In genomic region chr17:27845264-27846041, GRCh38 we compare ENCODE assay signal across 21 cellular contexts. TPM values are rescaled to one million over a fixed set of nuclear protein-coding genes. Genes with fewer than 3 reads are reported as not detected.
DNase-seq lines count a peak whose midpoint lies in the region; ATAC-seq and TF ChIP-seq lines count a peak whose summit lies in the region.
"Had no signal": no experiment of that assay in that cellular context is flagged by ENCODE, and none has a peak within 500 bp of the region (broad histone marks: within the 10 kb centered on the region; RNA-seq: fewer than 3 reads in every experiment).

No MANE protein-coding gene starts in this region.

- intact Hi-C loops in CD4-positive, alpha-beta T cell (cut with DNase I, micrococcal nuclease), result no loop called here
- intact Hi-C loops in naive thymus-derived CD4-positive, alpha-beta T cell (cut with micrococcal nuclease), result loop anchor here (1.0 to 2.0 kb wide), 2 partner anchors 37 to 41 kb away; no protein-coding TSS in a partner anchor

- no peaks in the 10 kb centered on the region for H3K9me3 ChIP-seq in CD4-positive, alpha-beta T cell (ENCODE audit: control insufficient read depth, low read length)
- peaks cover 5% of the 10 kb centered on the region for H3K9me3 ChIP-seq in KOPT-K1 (ENCODE audit: insufficient read depth, low read length, poor library complexity, severe bottlenecking)
- no peaks in the 10 kb centered on the region for H3K9me3 ChIP-seq in naive thymus-derived CD4-positive, alpha-beta T cell (ENCODE audit: control insufficient read depth in 2 of 3, low read length in 3 of 3)
- H3K9me3 ChIP-seq: gastrocnemius medialis, vagina had no signal

- peaks cover 14% of the 10 kb centered on the region for H3K4me1 Mint-ChIP-seq in CD4-positive, alpha-beta T cell (ENCODE audit: low read depth)
- peaks cover 23% of the 10 kb centered on the region for H3K4me1 Mint-ChIP-seq in central memory CD8-positive, alpha-beta T cell
- peaks cover 5 to 33% (median 29%) of the 10 kb centered on the region in 7 donors for H3K4me1 Mint-ChIP-seq in naive thymus-derived CD4-positive, alpha-beta T cell

- POLR2A ChIA-PET in CD4-positive, alpha-beta T cell (lab: Charles Lee), result interaction anchor here (1.1 to 1.7 kb wide), 2 partner anchors 33 to 37 kb away, joined by 3 to 11 read pairs; no protein-coding TSS in a partner anchor
- POLR2A ChIA-PET in naive thymus-derived CD4-positive, alpha-beta T cell (lab: Charles Lee), result interaction anchor here (1.5 kb wide), 1 partner anchor 37 kb away, joined by 4 read pairs; no protein-coding TSS in a partner anchor

- no peak overlapping the region for H3K4me3 ChIP-seq in naive thymus-derived CD4-positive, alpha-beta T cell (ENCODE audit: low read length)
- H3K4me3 ChIP-seq: gastrocnemius medialis, GM23338, vagina had no signal

- peaks cover 9% of the 10 kb centered on the region in 2 donors for H3K4me1 ChIP-seq in naive thymus-derived CD4-positive, alpha-beta T cell (ENCODE audit: control insufficient read depth in 2 of 2, insufficient read depth in 2 of 2, low read length in 2 of 2)
- H3K4me1 ChIP-seq: gastrocnemius medialis, vagina had no signal

- H3K36me3 ChIP-seq in KOPT-K1 (ENCODE audit: insufficient read depth, low read length), result no peaks in the 10 kb centered on the region
- no peaks in the 10 kb centered on the region for H3K36me3 ChIP-seq in naive thymus-derived CD4-positive, alpha-beta T cell (ENCODE audit: control insufficient read depth in 2 of 3, insufficient read depth in 3 of 3, low read length in 3 of 3)
- H3K36me3 ChIP-seq: gastrocnemius medialis, vagina had no signal

- no peaks in the 10 kb centered on the region for H3K27me3 ChIP-seq in CD4-positive, alpha-beta T cell (ENCODE audit: control insufficient read depth, insufficient read depth, low read length)
- H3K27me3 ChIP-seq in naive thymus-derived CD4-positive, alpha-beta T cell (ENCODE audit: control insufficient read depth in 2 of 2, insufficient read depth in 2 of 2, low read length in 2 of 2), result no peaks in the 10 kb centered on the region
- H3K27me3 ChIP-seq: gastrocnemius medialis, vagina had no signal

- no peaks in the 10 kb centered on the region for H3K9me3 Mint-ChIP-seq in CD4-positive, alpha-beta T cell
- H3K9me3 Mint-ChIP-seq in central memory CD8-positive, alpha-beta T cell, result no peaks in the 10 kb centered on the region
- peaks cover 0 to 5% (median 0%) of the 10 kb centered on the region in 11 donors for H3K9me3 Mint-ChIP-seq in naive thymus-derived CD4-positive, alpha-beta T cell
- H3K9me3 Mint-ChIP-seq: activated naive CD8-positive, alpha-beta T cell treated with anti-CD3 and anti-CD28 coated beads, Interleukin-2, amount 10 ng/mL, durations not matched to agents 7 days and 5 days; activated T-cell treated with anti-CD3 and anti-CD28 coated beads, Interleukin-2, amount 50 U/mL, for 24 hours; GM23338 had no signal

- no peak for ATAC-seq in CD4-positive, alpha-beta T cell (ENCODE audit: poor library complexity)
- ATAC-seq in central memory CD8-positive, alpha-beta T cell (replicated peaks; ENCODE audit: extremely low read depth, poor library complexity, severe bottlenecking), result peak; percentile 48
- ATAC-seq in naive thymus-derived CD4-positive, alpha-beta T cell, result no peak
- ATAC-seq in GM21825 (IDR thresholded peaks at IDR 0.05; ENCODE audit: unreplicated experiment) (no peak), HG03565 (IDR thresholded peaks at IDR 0.05; ENCODE audit: unreplicated experiment) (no peak)
- ATAC-seq: gastrocnemius medialis, GM23338, left cardiac atrium had no signal

- H3K27ac ChIP-seq in CD4-positive, alpha-beta T cell (ENCODE audit: low read depth, low read length), result no peak overlapping the region
- H3K27ac ChIP-seq in KOPT-K1 (ENCODE audit: low read depth, low read length, poor library complexity, severe bottlenecking), result peak overlapping the region; percentile 56
- peak overlapping the region; percentile 2 for H3K27ac ChIP-seq in naive thymus-derived CD4-positive, alpha-beta T cell (ENCODE audit: low read depth, low read length)
- H3K27ac ChIP-seq: gastrocnemius medialis, RWPE1, vagina had no signal

- no peaks in the 10 kb centered on the region for H3K36me3 Mint-ChIP-seq in CD4-positive, alpha-beta T cell (ENCODE audit: low read depth)
- H3K36me3 Mint-ChIP-seq in central memory CD8-positive, alpha-beta T cell (ENCODE audit: insufficient read depth), result peaks cover 1% of the 10 kb centered on the region
- H3K36me3 Mint-ChIP-seq in naive thymus-derived CD4-positive, alpha-beta T cell, result peaks cover 0 to 6% (median 0%) of the 10 kb centered on the region in 5 donors

- DNase-seq in CD4-positive, alpha-beta T cell, result no peak
- no peak for DNase-seq in central memory CD8-positive, alpha-beta T cell (ENCODE audit: low spot score in 2 of 2)
- DNase-seq in naive thymus-derived CD4-positive, alpha-beta T cell, result no peak
- DNase-seq in NCI-H128 (lab: John Stamatoyannopoulos, UW; ENCODE audit: unreplicated experiment) (no peak), NCI-H1092 (lab: John Stamatoyannopoulos, UW) (no peak)
- DNase-seq: activated CD4-positive, alpha-beta T cell treated with anti-CD3 and anti-CD28 coated beads, Interleukin-2, amount 50 U/mL, for 4 hours; erythroblast; gastrocnemius medialis; left cardiac atrium; NCI-H2029 treated with DMSO at 0.1 percent for 48 hours; NCI-H446; posterior cingulate gyrus had no signal

- peak overlapping the region; percentile 17 for H3K4me3 Mint-ChIP-seq in CD4-positive, alpha-beta T cell
- peak overlapping the region; percentile 74 for H3K4me3 Mint-ChIP-seq in central memory CD8-positive, alpha-beta T cell
- H3K4me3 Mint-ChIP-seq in naive thymus-derived CD4-positive, alpha-beta T cell, result peak overlapping the region in 8 of 10 donors; percentile 22 to 89 (median 80)
- H3K4me3 Mint-ChIP-seq: GM23338 had no signal

- CTCF ChIA-PET in CD4-positive, alpha-beta T cell (lab: Charles Lee), result interaction anchor here (0.9 kb wide), 1 partner anchor 40 kb away, joined by 4 read pairs; no protein-coding TSS in a partner anchor
- CTCF ChIA-PET in naive thymus-derived CD4-positive, alpha-beta T cell (lab: Charles Lee), result interaction anchor here (0.6 kb wide), 2 partner anchors 48 to 92 kb away, joined by 4 to 5 read pairs; no protein-coding TSS in a partner anchor

- no peak for TF ChIP-seq CTCF in CD4-positive, alpha-beta T cell (IDR thresholded peaks at IDR 0.05)

- H3K27me3 Mint-ChIP-seq in CD4-positive, alpha-beta T cell, result no peaks in the 10 kb centered on the region
- no peaks in the 10 kb centered on the region for H3K27me3 Mint-ChIP-seq in central memory CD8-positive, alpha-beta T cell
- H3K27me3 Mint-ChIP-seq in naive thymus-derived CD4-positive, alpha-beta T cell, result peaks cover 0 to 12% (median 0%) of the 10 kb centered on the region in 5 donors
- H3K27me3 Mint-ChIP-seq: activated naive CD8-positive, alpha-beta T cell treated with anti-CD3 and anti-CD28 coated beads, Interleukin-2, amount 10 ng/mL, durations not matched to agents 7 days and 5 days; activated T-cell treated with anti-CD3 and anti-CD28 coated beads, Interleukin-2, amount 50 U/mL, for 24 hours had no signal

- H3K27ac Mint-ChIP-seq in CD4-positive, alpha-beta T cell, result peak overlapping the region; percentile 71
- peak overlapping the region; percentile 73 for H3K27ac Mint-ChIP-seq in central memory CD8-positive, alpha-beta T cell (ENCODE audit: low read depth)
- peak overlapping the region in 8 of 9 donors; percentile 71 to 89 (median 86) for H3K27ac Mint-ChIP-seq in naive thymus-derived CD4-positive, alpha-beta T cell
- H3K27ac Mint-ChIP-seq: GM23338 had no signal

RNA-seq across cellular contexts. Expression of gene NOS2, which starts 45.1 kb away (rescaled TPM):
- total RNA-seq in CD4-positive, alpha-beta T cell, result under 1 TPM in 1 of 2 experiments, not detected in 1; 0.08 TPM
- under 1 TPM in 3 of 5 experiments, not detected in 2; 0.11 to 0.30 (median 0.16) TPM for total RNA-seq in naive thymus-derived CD4-positive, alpha-beta T cell
- not detected for polyA plus RNA-seq in naive thymus-derived CD4-positive, alpha-beta T cell
- total RNA-seq: mononuclear cell, vagina had no signal

RNA-seq across cellular contexts. Expression of gene LYRM9, which starts 47.7 kb away (rescaled TPM):
- 10 to 100 TPM; 13.0 to 15.7 TPM for total RNA-seq in CD4-positive, alpha-beta T cell
- 10 to 100 TPM in 4 of 5 experiments, 1 to 10 TPM in 1; 4.2 to 24.5 (median 14.0) TPM for total RNA-seq in naive thymus-derived CD4-positive, alpha-beta T cell
- 10 to 100 TPM; 18.3 to 33.0 TPM for polyA plus RNA-seq in naive thymus-derived CD4-positive, alpha-beta T cell

Comparison
In these comparisons a context has a peak if more than half of its experiments do, and no peak if none do; other contexts are left out.
1. H3K4me3 Mint-ChIP-seq: peak in every context shown above with its lines; median percentile 80 in naive thymus-derived CD4-positive, alpha-beta T cell; 74 in central memory CD8-positive, alpha-beta T cell; 17 in CD4-positive, alpha-beta T cell.
2. intact Hi-C loops: an anchor here in naive thymus-derived CD4-positive, alpha-beta T cell (1.0 to 2.0 kb wide); none called in CD4-positive, alpha-beta T cell.